ENCODE assay signal across 1 cellular context in the genomic region with DNA sequence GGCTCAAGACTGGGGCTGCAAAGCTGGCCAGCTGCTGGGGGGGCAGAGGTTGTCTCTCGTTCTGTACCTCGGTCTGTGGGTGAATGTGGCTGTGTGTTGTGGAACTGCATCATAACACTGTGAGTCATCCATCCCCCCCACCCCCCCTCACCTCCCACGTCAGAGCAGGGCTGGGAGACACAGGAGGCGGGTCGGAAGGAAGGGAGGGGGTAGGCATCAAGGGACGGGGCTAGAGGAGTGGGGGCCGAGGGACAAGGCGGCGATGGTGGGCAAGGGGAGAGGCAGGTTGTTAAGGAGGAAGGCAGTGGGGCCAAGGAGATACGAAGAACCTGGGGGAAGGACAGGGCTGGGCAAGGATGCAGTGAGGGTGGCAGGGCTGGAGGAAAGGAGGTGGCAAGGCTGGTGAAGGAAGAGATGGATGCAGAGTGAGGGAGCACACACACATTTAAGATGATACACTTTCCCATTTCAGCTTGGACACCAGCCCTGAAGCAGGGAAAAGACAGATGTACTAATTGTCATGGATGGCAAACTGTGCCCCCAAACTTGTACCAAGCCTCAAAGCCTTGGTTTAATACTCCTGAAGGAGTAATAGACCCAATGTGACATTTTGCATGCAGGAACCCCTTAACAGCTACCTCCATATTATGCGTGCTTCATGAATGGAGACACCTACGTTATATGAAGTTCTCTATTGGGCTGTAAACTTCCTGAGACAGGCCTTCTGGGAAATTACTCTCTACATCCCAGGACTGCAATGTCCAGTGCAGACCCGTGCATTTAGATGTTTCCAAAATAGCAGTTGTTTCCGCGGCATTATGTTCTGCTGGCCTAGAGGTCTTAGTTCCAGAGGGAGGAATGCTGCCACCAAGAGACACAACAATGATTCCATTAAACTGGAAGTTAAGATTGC.
TF ChIP-seq lines count a peak whose summit lies in the region.

Gene YPEL4 (minus strand): TSS at position 87 of the 913 bp plus-strand sequence. CDS start 2,805 bp downstream, outside the sequence.

TF ChIP-seq in WTC11, 78 proteins besides CTCF, POLR2A, EP300 and RAD21 (continued from another document):
- TF ChIP-seq, protein P1, sequence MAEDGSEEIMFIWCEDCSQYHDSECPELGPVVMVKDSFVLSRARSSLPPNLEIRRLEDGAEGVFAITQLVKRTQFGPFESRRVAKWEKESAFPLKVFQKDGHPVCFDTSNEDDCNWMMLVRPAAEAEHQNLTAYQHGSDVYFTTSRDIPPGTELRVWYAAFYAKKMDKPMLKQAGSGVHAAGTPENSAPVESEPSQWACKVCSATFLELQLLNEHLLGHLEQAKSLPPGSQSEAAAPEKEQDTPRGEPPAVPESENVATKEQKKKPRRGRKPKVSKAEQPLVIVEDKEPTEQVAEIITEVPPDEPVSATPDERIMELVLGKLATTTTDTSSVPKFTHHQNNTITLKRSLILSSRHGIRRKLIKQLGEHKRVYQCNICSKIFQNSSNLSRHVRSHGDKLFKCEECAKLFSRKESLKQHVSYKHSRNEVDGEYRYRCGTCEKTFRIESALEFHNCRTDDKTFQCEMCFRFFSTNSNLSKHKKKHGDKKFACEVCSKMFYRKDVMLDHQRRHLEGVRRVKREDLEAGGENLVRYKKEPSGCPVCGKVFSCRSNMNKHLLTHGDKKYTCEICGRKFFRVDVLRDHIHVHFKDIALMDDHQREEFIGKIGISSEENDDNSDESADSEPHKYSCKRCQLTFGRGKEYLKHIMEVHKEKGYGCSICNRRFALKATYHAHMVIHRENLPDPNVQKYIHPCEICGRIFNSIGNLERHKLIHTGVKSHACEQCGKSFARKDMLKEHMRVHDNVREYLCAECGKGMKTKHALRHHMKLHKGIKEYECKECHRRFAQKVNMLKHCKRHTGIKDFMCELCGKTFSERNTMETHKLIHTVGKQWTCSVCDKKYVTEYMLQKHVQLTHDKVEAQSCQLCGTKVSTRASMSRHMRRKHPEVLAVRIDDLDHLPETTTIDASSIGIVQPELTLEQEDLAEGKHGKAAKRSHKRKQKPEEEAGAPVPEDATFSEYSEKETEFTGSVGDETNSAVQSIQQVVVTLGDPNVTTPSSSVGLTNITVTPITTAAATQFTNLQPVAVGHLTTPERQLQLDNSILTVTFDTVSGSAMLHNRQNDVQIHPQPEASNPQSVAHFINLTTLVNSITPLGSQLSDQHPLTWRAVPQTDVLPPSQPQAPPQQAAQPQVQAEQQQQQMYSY (CRISPR knock-in tag; IDR thresholded peaks at IDR 0.05) = no peak
- no peak for TF ChIP-seq FOXK1 (CRISPR knock-in tag; IDR thresholded peaks at IDR 0.05)
- no peak for TF ChIP-seq TEAD4 (CRISPR knock-in tag; IDR thresholded peaks at IDR 0.05)
